Comparison of ENCODE assay signal across 2 cellular contexts in the genomic region with DNA sequence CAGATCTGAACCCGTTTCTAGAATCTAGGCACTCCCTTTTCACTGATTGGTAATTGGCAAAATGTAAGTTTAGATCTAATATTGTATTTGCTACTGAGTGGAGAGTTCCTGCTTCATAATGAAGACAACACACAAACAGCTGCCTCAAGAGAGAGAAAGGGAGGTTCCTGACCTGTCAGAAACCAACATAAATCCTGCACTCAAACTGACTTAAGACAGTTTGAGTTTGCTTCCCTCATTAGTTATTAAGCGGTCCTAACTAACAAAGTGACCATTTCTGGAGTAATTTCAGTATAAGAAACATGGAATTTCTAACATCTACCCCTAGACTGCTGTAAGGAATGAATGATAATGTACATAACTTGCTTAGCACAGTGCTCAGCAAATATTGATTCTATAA.
TF ChIP-seq lines count a peak whose summit lies in the region.

No MANE protein-coding gene starts in this region.

TF ChIP-seq in GM23338, 12 proteins besides CTCF, POLR2A, EP300 and RAD21 (continued from another document):
- TF ChIP-seq, protein P1, sequence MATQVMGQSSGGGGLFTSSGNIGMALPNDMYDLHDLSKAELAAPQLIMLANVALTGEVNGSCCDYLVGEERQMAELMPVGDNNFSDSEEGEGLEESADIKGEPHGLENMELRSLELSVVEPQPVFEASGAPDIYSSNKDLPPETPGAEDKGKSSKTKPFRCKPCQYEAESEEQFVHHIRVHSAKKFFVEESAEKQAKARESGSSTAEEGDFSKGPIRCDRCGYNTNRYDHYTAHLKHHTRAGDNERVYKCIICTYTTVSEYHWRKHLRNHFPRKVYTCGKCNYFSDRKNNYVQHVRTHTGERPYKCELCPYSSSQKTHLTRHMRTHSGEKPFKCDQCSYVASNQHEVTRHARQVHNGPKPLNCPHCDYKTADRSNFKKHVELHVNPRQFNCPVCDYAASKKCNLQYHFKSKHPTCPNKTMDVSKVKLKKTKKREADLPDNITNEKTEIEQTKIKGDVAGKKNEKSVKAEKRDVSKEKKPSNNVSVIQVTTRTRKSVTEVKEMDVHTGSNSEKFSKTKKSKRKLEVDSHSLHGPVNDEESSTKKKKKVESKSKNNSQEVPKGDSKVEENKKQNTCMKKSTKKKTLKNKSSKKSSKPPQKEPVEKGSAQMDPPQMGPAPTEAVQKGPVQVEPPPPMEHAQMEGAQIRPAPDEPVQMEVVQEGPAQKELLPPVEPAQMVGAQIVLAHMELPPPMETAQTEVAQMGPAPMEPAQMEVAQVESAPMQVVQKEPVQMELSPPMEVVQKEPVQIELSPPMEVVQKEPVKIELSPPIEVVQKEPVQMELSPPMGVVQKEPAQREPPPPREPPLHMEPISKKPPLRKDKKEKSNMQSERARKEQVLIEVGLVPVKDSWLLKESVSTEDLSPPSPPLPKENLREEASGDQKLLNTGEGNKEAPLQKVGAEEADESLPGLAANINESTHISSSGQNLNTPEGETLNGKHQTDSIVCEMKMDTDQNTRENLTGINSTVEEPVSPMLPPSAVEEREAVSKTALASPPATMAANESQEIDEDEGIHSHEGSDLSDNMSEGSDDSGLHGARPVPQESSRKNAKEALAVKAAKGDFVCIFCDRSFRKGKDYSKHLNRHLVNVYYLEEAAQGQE (IDR thresholded peaks at IDR 0.05; ENCODE audit: unreplicated experiment): no peak
- TF ChIP-seq NANOG (IDR thresholded peaks at IDR 0.05; ENCODE audit: borderline replicate concordance): no peak
- TF ChIP-seq ETS1 (IDR thresholded peaks at IDR 0.05): no peak
- TF ChIP-seq EZH2phosphoT487 (IDR thresholded peaks at IDR 0.05; ENCODE audit: unreplicated experiment): no peak
- no peak for TF ChIP-seq CREB1 (CRISPR knock-in tag; IDR thresholded peaks at IDR 0.05; ENCODE audit: low read depth)
- no peak for TF ChIP-seq EZH2 (IDR thresholded peaks at IDR 0.05; ENCODE audit: low read depth, unreplicated experiment)
- no peak for TF ChIP-seq ZNF331 (CRISPR knock-in tag; IDR thresholded peaks at IDR 0.05; ENCODE audit: low read depth)
- TF ChIP-seq POLR2AphosphoS5 (IDR thresholded peaks at IDR 0.05; ENCODE audit: low read depth): no peak
- TF ChIP-seq, protein P2, sequence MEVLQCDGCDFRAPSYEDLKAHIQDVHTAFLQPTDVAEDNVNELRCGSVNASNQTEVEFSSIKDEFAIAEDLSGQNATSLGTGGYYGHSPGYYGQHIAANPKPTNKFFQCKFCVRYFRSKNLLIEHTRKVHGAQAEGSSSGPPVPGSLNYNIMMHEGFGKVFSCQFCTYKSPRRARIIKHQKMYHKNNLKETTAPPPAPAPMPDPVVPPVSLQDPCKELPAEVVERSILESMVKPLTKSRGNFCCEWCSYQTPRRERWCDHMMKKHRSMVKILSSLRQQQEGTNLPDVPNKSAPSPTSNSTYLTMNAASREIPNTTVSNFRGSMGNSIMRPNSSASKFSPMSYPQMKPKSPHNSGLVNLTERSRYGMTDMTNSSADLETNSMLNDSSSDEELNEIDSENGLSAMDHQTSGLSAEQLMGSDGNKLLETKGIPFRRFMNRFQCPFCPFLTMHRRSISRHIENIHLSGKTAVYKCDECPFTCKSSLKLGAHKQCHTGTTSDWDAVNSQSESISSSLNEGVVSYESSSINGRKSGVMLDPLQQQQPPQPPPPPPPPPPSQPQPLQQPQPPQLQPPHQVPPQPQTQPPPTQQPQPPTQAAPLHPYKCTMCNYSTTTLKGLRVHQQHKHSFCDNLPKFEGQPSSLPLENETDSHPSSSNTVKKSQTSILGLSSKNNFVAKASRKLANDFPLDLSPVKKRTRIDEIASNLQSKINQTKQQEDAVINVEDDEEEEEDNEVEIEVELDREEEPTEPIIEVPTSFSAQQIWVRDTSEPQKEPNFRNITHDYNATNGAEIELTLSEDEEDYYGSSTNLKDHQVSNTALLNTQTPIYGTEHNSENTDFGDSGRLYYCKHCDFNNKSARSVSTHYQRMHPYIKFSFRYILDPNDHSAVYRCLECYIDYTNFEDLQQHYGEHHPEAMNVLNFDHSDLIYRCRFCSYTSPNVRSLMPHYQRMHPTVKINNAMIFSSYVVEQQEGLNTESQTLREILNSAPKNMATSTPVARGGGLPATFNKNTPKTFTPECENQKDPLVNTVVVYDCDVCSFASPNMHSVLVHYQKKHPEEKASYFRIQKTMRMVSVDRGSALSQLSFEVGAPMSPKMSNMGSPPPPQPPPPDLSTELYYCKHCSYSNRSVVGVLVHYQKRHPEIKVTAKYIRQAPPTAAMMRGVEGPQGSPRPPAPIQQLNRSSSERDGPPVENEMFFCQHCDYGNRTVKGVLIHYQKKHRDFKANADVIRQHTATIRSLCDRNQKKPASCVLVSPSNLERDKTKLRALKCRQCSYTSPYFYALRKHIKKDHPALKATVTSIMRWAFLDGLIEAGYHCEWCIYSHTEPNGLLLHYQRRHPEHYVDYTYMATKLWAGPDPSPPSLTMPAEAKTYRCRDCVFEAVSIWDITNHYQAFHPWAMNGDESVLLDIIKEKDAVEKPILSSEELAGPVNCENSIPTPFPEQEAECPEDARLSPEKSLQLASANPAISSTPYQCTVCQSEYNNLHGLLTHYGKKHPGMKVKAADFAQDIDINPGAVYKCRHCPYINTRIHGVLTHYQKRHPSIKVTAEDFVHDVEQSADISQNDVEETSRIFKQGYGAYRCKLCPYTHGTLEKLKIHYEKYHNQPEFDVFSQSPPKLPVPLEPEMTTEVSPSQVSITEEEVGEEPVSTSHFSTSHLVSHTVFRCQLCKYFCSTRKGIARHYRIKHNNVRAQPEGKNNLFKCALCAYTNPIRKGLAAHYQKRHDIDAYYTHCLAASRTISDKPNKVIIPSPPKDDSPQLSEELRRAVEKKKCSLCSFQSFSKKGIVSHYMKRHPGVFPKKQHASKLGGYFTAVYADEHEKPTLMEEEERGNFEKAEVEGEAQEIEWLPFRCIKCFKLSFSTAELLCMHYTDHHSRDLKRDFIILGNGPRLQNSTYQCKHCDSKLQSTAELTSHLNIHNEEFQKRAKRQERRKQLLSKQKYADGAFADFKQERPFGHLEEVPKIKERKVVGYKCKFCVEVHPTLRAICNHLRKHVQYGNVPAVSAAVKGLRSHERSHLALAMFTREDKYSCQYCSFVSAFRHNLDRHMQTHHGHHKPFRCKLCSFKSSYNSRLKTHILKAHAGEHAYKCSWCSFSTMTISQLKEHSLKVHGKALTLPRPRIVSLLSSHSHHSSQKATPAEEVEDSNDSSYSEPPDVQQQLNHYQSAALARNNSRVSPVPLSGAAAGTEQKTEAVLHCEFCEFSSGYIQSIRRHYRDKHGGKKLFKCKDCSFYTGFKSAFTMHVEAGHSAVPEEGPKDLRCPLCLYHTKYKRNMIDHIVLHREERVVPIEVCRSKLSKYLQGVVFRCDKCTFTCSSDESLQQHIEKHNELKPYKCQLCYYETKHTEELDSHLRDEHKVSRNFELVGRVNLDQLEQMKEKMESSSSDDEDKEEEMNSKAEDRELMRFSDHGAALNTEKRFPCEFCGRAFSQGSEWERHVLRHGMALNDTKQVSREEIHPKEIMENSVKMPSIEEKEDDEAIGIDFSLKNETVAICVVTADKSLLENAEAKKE (CRISPR knock-in tag; IDR thresholded peaks at IDR 0.05): no peak

TF ChIP-seq in K562, 482 proteins besides CTCF, POLR2A, EP300 and RAD21 (continued from another document):
- TF ChIP-seq, protein P3, sequence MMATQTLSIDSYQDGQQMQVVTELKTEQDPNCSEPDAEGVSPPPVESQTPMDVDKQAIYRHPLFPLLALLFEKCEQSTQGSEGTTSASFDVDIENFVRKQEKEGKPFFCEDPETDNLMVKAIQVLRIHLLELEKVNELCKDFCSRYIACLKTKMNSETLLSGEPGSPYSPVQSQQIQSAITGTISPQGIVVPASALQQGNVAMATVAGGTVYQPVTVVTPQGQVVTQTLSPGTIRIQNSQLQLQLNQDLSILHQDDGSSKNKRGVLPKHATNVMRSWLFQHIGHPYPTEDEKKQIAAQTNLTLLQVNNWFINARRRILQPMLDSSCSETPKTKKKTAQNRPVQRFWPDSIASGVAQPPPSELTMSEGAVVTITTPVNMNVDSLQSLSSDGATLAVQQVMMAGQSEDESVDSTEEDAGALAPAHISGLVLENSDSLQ (IDR thresholded peaks at IDR 0.05): peak; percentile 55
- TF ChIP-seq SIRT6 (IDR thresholded peaks at IDR 0.05; ENCODE audit: low read depth, low read length) (no peak), KLF1 (tag; IDR thresholded peaks at IDR 0.05) (no peak), MEIS2 (IDR thresholded peaks at IDR 0.05; ENCODE audit: partially characterized antibody) (peak; percentile 86), RNF2 (IDR thresholded peaks at IDR 0.05) (no peak), MNT (conservative IDR thresholded peaks at IDR 0.05) (0 out of 4 replicates have a peak, but pooled peaks of 1 of the 2 experiments have one; percentile 23), ZNF165 (CRISPR knock-in tag; IDR thresholded peaks at IDR 0.05; ENCODE audit: borderline replicate concordance) (no peak), ZNF316 (IDR thresholded peaks at IDR 0.05) (no peak), FOXA3 (CRISPR knock-in tag; conservative IDR thresholded peaks at IDR 0.05 in 1 of 2, IDR thresholded peaks at IDR 0.05 in 1 of 2) (no peak)
- TF ChIP-seq, protein P4, sequence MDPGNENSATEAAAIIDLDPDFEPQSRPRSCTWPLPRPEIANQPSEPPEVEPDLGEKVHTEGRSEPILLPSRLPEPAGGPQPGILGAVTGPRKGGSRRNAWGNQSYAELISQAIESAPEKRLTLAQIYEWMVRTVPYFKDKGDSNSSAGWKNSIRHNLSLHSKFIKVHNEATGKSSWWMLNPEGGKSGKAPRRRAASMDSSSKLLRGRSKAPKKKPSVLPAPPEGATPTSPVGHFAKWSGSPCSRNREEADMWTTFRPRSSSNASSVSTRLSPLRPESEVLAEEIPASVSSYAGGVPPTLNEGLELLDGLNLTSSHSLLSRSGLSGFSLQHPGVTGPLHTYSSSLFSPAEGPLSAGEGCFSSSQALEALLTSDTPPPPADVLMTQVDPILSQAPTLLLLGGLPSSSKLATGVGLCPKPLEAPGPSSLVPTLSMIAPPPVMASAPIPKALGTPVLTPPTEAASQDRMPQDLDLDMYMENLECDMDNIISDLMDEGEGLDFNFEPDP (CRISPR knock-in tag; IDR thresholded peaks at IDR 0.05): no peak
- TF ChIP-seq, protein P5, sequence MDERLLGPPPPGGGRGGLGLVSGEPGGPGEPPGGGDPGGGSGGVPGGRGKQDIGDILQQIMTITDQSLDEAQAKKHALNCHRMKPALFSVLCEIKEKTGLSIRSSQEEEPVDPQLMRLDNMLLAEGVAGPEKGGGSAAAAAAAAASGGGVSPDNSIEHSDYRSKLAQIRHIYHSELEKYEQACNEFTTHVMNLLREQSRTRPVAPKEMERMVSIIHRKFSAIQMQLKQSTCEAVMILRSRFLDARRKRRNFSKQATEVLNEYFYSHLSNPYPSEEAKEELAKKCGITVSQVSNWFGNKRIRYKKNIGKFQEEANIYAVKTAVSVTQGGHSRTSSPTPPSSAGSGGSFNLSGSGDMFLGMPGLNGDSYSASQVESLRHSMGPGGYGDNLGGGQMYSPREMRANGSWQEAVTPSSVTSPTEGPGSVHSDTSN (CRISPR knock-in tag; IDR thresholded peaks at IDR 0.05; ENCODE audit: low read depth): no peak
- TF ChIP-seq, protein P5 (tag; conservative IDR thresholded peaks at IDR 0.05; ENCODE audit: low read depth): peak; percentile 24; the same call in 1 of the 2 replicates
TF ChIP-seq in K562: peak in this region for 4.
